ENCODE assay signal across 9 cellular contexts in genomic region chr22:39242389-39242808, GRCh38. TPM values are rescaled to one million over a fixed set of nuclear protein-coding genes. Genes with fewer than 3 reads are reported as not detected.
DNase-seq lines count a peak whose midpoint lies in the region; ATAC-seq, FAIRE-seq and TF ChIP-seq lines count a peak whose summit lies in the region.
"Had no signal": no experiment of that assay in that cellular context is flagged by ENCODE, and none has a peak within 500 bp of the region (broad histone marks: within the 10 kb centered on the region; RNA-seq: fewer than 3 reads in every experiment).

No MANE protein-coding gene starts in this region.

- intact Hi-C loops in PC-3 (cut with micrococcal nuclease) (loop anchor here (5.0 kb wide), 1 partner anchor 75 kb away; the partner anchor contains the start of gene RPL3), esophagus squamous epithelium (cut with DNase I) (no loop called here), pancreas (cut with DNase I) (loop anchor here in 1 of 3 donors (10.0 kb wide), 1 partner anchor 62 kb away; no protein-coding TSS in a partner anchor), mucosa of descending colon (cut with DNase I, micrococcal nuclease) (no loop called here)

- peak overlapping the region; percentile 56 for H3K9ac ChIP-seq in PC-3 (ENCODE audit: low read length)

- no peaks in the 10 kb centered on the region for H3F3A ChIP-seq in PC-3 (ENCODE audit: low read length, unreplicated experiment)

- no peak for FAIRE-seq in pancreas (lab: Jason Lieb, UNC)

- H3K27ac ChIP-seq in C4-2B, result peak overlapping the region; percentile 91
- H3K27ac ChIP-seq in PC-3 (ENCODE audit: low read length), result no peak overlapping the region
- peak overlapping the region; percentile 72 to 90 (median 82) for H3K27ac ChIP-seq in esophagus squamous epithelium
- peak overlapping the region; percentile 82 to 93 (median 86) for H3K27ac ChIP-seq in pancreas

- WGBS in esophagus squamous epithelium, 2 donors, result 0% methylated on average over 2 of the region's 54 CpGs; no CpG with 5 or more reads in 1 of the 2 donors
- 0% methylated on average over 16 to 54 of the region's 54 CpGs for WGBS in pancreas, 2 donors

- no peak for TF ChIP-seq POLR2A in esophagus squamous epithelium (IDR thresholded peaks at IDR 0.05)

- BruUV-seq in PC-3 (replicated peaks; lab: Mats Ljungman, UMichigan), result no TSS peak

- H2AFZ ChIP-seq in PC-3 (ENCODE audit: low read length), result peak overlapping the region; percentile 46; the same call in 1 of the 2 replicates

- H3K4me1 ChIP-seq in PC-3 (ENCODE audit: insufficient read depth, low read length) (peaks cover 33% of the 10 kb centered on the region), esophagus squamous epithelium (peaks cover 56 to 88% (median 68%) of the 10 kb centered on the region in 3 donors), pancreas (peaks cover 13 to 32% (median 27%) of the 10 kb centered on the region in 3 donors), mucosa of descending colon (ENCODE audit: low read depth) (peaks cover 58% of the 10 kb centered on the region)

- DNase-seq in PC-3 (no peak), esophagus squamous epithelium (lab: John Stamatoyannopoulos, UW) (no peak), pancreas (no peak), HCEC 1CT (no peak), mucosa of descending colon (no peak)
- DNase-seq: NCI-H2107 had no signal

- H3K27me3 ChIP-seq in PC-3 (ENCODE audit: low read length), result no peaks in the 10 kb centered on the region
- peaks cover 0 to 80% (median 3%) of the 10 kb centered on the region in 4 donors for H3K27me3 ChIP-seq in esophagus squamous epithelium
- no peaks in the 10 kb centered on the region for H3K27me3 ChIP-seq in pancreas

- ATAC-seq in PC-3, result no peak
- ATAC-seq in pancreas, result peak in 2 of 4 donors; percentile 6 to 16
- no peak for ATAC-seq in mucosa of descending colon
- no peak for ATAC-seq in GM18868 (IDR thresholded peaks at IDR 0.05; ENCODE audit: unreplicated experiment)
- ATAC-seq in HG02981 (IDR thresholded peaks at IDR 0.05; ENCODE audit: unreplicated experiment), result no peak

- H3K79me2 ChIP-seq in PC-3 (ENCODE audit: low read length), result peaks cover 65% of the 10 kb centered on the region

- H3K4me3 ChIP-seq in PC-3 (ENCODE audit: low read length), result peak overlapping the region; percentile 95
- H3K4me3 ChIP-seq in esophagus squamous epithelium, result peak overlapping the region; percentile 41 to 73 (median 52)
- H3K4me3 ChIP-seq in pancreas, result peak overlapping the region; percentile 27 to 79 (median 59)
- H3K4me3 ChIP-seq in mucosa of descending colon, result no peak overlapping the region

- peaks cover 9% of the 10 kb centered on the region; the same call in 1 of the 2 replicates for H4K20me1 ChIP-seq in PC-3 (ENCODE audit: low read length)

- H3K9me3 ChIP-seq in PC-3 (ENCODE audit: low read length), result no peaks in the 10 kb centered on the region
- H3K9me3 ChIP-seq in esophagus squamous epithelium, result no peaks in the 10 kb centered on the region
- no peaks in the 10 kb centered on the region for H3K9me3 ChIP-seq in pancreas
- H3K9me3 ChIP-seq in mucosa of descending colon, result no peaks in the 10 kb centered on the region

- H3K9me2 ChIP-seq in PC-3 (replicated peaks; ENCODE audit: low read length), result no peaks in the 10 kb centered on the region

- no peak for TF ChIP-seq CTCF in C4-2B (conservative IDR thresholded peaks at IDR 0.05)
- no peak for TF ChIP-seq CTCF in PC-3 (conservative IDR thresholded peaks at IDR 0.05; ENCODE audit: low read depth, low read length)
- no peak for TF ChIP-seq CTCF in esophagus squamous epithelium (IDR thresholded peaks at IDR 0.05)
- no peak for TF ChIP-seq CTCF in pancreas (IDR thresholded peaks at IDR 0.05)
- no peak for TF ChIP-seq CTCF in mucosa of descending colon (IDR thresholded peaks at IDR 0.05)

- CTCF ChIA-PET in PC-3 (lab: Charles Lee), result no interaction called here

- H3K4me2 ChIP-seq in PC-3 (ENCODE audit: low read length), result peak overlapping the region; percentile 93

- peaks cover 3% of the 10 kb centered on the region; the same call in 1 of the 2 replicates for H3K36me3 ChIP-seq in PC-3 (ENCODE audit: low read depth, low read length)
- no peaks in the 10 kb centered on the region for H3K36me3 ChIP-seq in esophagus squamous epithelium
- no peaks in the 10 kb centered on the region for H3K36me3 ChIP-seq in pancreas
- no peaks in the 10 kb centered on the region for H3K36me3 ChIP-seq in mucosa of descending colon (ENCODE audit: low read depth)

- POLR2A ChIA-PET in PC-3 (lab: Charles Lee; ENCODE audit: unreplicated experiment), result no interaction called here

RNA-seq across cellular contexts. Expression of gene PDGFB, which starts 2.4 kb away (rescaled TPM):
- total RNA-seq in PC-3 (2014; rRNA removed) (29.7 and 33.1 TPM in 2 replicates), esophagus squamous epithelium (1 to 10 TPM; 1.2 to 6.3 (median 3.7) TPM), pancreas (10 to 100 TPM in 1 of 6 donors, 1 to 10 TPM in 5; 2.7 to 12.1 (median 4.4) TPM), mucosa of descending colon (10 to 100 TPM in 1 of 3 donors, 1 to 10 TPM in 2; 1.8 to 16.6 (median 5.4) TPM)
- 1 to 10 TPM; 4.0 to 4.7 TPM for polyA plus RNA-seq in pancreas
